Comparison of ENCODE assay signal across 1 cellular context in the genomic region with DNA sequence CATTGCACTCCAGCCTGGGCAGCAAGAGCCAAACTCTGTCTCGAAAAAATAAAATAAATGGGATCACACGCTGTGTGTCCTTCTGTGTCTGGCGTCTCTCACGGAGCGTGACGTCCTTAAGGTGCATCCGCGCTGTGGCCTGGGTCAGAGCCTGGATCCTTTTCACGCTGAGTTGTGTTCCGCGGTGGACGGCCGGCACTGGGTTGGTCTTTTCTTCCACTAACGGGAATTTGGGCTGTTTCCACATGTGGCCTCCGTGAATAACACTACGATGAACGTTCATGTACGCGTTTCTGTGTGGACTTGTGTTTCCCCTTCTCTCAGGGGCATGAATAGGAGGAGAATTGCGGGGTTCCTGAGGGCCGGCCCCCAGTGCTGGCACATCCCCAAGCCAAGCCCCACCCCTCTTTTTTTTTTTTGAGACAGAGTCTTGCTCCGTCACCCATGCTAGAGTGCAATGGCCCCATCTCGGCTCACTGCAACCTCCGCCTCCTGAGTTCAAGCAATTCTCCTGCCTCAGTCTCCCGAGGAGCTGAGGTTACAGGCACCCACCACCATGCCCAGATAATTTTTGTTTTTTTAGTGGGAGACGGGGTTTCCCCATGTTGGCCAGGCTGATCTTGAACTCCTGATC.
TF ChIP-seq lines count a peak whose summit lies in the region.

No MANE protein-coding gene starts in this region.

TF ChIP-seq in K562, 482 proteins besides CTCF, POLR2A, EP300 and RAD21 (continued from another document and continues in another):
- TF ChIP-seq, protein P1, sequence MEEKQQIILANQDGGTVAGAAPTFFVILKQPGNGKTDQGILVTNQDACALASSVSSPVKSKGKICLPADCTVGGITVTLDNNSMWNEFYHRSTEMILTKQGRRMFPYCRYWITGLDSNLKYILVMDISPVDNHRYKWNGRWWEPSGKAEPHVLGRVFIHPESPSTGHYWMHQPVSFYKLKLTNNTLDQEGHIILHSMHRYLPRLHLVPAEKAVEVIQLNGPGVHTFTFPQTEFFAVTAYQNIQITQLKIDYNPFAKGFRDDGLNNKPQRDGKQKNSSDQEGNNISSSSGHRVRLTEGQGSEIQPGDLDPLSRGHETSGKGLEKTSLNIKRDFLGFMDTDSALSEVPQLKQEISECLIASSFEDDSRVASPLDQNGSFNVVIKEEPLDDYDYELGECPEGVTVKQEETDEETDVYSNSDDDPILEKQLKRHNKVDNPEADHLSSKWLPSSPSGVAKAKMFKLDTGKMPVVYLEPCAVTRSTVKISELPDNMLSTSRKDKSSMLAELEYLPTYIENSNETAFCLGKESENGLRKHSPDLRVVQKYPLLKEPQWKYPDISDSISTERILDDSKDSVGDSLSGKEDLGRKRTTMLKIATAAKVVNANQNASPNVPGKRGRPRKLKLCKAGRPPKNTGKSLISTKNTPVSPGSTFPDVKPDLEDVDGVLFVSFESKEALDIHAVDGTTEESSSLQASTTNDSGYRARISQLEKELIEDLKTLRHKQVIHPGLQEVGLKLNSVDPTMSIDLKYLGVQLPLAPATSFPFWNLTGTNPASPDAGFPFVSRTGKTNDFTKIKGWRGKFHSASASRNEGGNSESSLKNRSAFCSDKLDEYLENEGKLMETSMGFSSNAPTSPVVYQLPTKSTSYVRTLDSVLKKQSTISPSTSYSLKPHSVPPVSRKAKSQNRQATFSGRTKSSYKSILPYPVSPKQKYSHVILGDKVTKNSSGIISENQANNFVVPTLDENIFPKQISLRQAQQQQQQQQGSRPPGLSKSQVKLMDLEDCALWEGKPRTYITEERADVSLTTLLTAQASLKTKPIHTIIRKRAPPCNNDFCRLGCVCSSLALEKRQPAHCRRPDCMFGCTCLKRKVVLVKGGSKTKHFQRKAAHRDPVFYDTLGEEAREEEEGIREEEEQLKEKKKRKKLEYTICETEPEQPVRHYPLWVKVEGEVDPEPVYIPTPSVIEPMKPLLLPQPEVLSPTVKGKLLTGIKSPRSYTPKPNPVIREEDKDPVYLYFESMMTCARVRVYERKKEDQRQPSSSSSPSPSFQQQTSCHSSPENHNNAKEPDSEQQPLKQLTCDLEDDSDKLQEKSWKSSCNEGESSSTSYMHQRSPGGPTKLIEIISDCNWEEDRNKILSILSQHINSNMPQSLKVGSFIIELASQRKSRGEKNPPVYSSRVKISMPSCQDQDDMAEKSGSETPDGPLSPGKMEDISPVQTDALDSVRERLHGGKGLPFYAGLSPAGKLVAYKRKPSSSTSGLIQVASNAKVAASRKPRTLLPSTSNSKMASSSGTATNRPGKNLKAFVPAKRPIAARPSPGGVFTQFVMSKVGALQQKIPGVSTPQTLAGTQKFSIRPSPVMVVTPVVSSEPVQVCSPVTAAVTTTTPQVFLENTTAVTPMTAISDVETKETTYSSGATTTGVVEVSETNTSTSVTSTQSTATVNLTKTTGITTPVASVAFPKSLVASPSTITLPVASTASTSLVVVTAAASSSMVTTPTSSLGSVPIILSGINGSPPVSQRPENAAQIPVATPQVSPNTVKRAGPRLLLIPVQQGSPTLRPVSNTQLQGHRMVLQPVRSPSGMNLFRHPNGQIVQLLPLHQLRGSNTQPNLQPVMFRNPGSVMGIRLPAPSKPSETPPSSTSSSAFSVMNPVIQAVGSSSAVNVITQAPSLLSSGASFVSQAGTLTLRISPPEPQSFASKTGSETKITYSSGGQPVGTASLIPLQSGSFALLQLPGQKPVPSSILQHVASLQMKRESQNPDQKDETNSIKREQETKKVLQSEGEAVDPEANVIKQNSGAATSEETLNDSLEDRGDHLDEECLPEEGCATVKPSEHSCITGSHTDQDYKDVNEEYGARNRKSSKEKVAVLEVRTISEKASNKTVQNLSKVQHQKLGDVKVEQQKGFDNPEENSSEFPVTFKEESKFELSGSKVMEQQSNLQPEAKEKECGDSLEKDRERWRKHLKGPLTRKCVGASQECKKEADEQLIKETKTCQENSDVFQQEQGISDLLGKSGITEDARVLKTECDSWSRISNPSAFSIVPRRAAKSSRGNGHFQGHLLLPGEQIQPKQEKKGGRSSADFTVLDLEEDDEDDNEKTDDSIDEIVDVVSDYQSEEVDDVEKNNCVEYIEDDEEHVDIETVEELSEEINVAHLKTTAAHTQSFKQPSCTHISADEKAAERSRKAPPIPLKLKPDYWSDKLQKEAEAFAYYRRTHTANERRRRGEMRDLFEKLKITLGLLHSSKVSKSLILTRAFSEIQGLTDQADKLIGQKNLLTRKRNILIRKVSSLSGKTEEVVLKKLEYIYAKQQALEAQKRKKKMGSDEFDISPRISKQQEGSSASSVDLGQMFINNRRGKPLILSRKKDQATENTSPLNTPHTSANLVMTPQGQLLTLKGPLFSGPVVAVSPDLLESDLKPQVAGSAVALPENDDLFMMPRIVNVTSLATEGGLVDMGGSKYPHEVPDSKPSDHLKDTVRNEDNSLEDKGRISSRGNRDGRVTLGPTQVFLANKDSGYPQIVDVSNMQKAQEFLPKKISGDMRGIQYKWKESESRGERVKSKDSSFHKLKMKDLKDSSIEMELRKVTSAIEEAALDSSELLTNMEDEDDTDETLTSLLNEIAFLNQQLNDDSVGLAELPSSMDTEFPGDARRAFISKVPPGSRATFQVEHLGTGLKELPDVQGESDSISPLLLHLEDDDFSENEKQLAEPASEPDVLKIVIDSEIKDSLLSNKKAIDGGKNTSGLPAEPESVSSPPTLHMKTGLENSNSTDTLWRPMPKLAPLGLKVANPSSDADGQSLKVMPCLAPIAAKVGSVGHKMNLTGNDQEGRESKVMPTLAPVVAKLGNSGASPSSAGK (IDR thresholded peaks at IDR 0.05) = no peak; the same call in 1 of the 2 replicates
- TF ChIP-seq, protein P2, sequence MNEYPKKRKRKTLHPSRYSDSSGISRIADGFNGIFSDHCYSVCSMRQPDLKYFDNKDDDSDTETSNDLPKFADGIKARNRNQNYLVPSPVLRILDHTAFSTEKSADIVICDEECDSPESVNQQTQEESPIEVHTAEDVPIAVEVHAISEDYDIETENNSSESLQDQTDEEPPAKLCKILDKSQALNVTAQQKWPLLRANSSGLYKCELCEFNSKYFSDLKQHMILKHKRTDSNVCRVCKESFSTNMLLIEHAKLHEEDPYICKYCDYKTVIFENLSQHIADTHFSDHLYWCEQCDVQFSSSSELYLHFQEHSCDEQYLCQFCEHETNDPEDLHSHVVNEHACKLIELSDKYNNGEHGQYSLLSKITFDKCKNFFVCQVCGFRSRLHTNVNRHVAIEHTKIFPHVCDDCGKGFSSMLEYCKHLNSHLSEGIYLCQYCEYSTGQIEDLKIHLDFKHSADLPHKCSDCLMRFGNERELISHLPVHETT (CRISPR knock-in tag; conservative IDR thresholded peaks at IDR 0.05 in 1 of 2, IDR thresholded peaks at IDR 0.05 in 1 of 2) = no peak
- TF ChIP-seq CCAR2 (IDR thresholded peaks at IDR 0.05; ENCODE audit: low read depth, low read length) (no peak), SOX6 (IDR thresholded peaks at IDR 0.05) (no peak), NRF1 (conservative IDR thresholded peaks at IDR 0.05 in 1 of 2, IDR thresholded peaks at IDR 0.05 in 1 of 2) (0 out of 4 replicates have a peak, but pooled peaks of 1 of the 2 experiments have one; percentile 20), ATF1 (CRISPR knock-in tag; IDR thresholded peaks at IDR 0.05) (no peak), ATF1 (tag; IDR thresholded peaks at IDR 0.05) (peak; percentile 47), CHD1 (IDR thresholded peaks at IDR 0.05; ENCODE audit: low read length) (no peak), MYNN (IDR thresholded peaks at IDR 0.05) (no peak), MYNN (CRISPR knock-in tag; IDR thresholded peaks at IDR 0.05) (no peak), LEF1 (IDR thresholded peaks at IDR 0.05) (peak; percentile 47), NFRKB (IDR thresholded peaks at IDR 0.05; ENCODE audit: low read depth) (peak; percentile 78; the same call in 1 of the 2 replicates), MAZ (CRISPR knock-in tag; conservative IDR thresholded peaks at IDR 0.05 in 1 of 2, IDR thresholded peaks at IDR 0.05 in 1 of 2) (0 out of 4 replicates have a peak, but pooled peaks of 1 of the 2 experiments have one; percentile 19), NR2C1 (IDR thresholded peaks at IDR 0.05) (no peak), NR2C1 (tag; IDR thresholded peaks at IDR 0.05) (0 out of 2 replicates have a peak, but pooled peaks have one; percentile 27), HNRNPLL (IDR thresholded peaks at IDR 0.05; ENCODE audit: low read depth, low read length, poor library complexity, severe bottlenecking) (peak; percentile 23), KHSRP (IDR thresholded peaks at IDR 0.05) (no peak), POLR2G (IDR thresholded peaks at IDR 0.05; ENCODE audit: low read depth, low read length) (peak; percentile 33; the same call in 1 of the 2 replicates), RBFOX2 (IDR thresholded peaks at IDR 0.05; ENCODE audit: low read depth, low read length) (peak; percentile 61), FOXA1 (IDR thresholded peaks at IDR 0.05; ENCODE audit: borderline replicate concordance) (no peak), CXXC5 (CRISPR knock-in tag; IDR thresholded peaks at IDR 0.05) (peak; percentile 40; the same call in 1 of the 2 replicates)
- TF ChIP-seq, protein P3, sequence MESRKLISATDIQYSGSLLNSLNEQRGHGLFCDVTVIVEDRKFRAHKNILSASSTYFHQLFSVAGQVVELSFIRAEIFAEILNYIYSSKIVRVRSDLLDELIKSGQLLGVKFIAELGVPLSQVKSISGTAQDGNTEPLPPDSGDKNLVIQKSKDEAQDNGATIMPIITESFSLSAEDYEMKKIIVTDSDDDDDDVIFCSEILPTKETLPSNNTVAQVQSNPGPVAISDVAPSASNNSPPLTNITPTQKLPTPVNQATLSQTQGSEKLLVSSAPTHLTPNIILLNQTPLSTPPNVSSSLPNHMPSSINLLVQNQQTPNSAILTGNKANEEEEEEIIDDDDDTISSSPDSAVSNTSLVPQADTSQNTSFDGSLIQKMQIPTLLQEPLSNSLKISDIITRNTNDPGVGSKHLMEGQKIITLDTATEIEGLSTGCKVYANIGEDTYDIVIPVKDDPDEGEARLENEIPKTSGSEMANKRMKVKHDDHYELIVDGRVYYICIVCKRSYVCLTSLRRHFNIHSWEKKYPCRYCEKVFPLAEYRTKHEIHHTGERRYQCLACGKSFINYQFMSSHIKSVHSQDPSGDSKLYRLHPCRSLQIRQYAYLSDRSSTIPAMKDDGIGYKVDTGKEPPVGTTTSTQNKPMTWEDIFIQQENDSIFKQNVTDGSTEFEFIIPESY (CRISPR knock-in tag; IDR thresholded peaks at IDR 0.05) = peak; percentile 75; the same call in 1 of the 2 replicates
- TF ChIP-seq, protein P4, sequence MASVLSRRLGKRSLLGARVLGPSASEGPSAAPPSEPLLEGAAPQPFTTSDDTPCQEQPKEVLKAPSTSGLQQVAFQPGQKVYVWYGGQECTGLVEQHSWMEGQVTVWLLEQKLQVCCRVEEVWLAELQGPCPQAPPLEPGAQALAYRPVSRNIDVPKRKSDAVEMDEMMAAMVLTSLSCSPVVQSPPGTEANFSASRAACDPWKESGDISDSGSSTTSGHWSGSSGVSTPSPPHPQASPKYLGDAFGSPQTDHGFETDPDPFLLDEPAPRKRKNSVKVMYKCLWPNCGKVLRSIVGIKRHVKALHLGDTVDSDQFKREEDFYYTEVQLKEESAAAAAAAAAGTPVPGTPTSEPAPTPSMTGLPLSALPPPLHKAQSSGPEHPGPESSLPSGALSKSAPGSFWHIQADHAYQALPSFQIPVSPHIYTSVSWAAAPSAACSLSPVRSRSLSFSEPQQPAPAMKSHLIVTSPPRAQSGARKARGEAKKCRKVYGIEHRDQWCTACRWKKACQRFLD (CRISPR knock-in tag; IDR thresholded peaks at IDR 0.05) = no peak
- TF ChIP-seq, protein P5, sequence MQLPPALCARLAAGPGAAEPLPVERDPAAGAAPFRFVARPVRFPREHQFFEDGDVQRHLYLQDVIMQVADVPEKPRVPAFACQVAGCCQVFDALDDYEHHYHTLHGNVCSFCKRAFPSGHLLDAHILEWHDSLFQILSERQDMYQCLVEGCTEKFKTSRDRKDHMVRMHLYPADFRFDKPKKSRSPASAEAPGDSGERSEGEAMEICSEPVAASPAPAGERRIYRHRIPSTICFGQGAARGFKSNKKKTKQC (CRISPR knock-in tag; IDR thresholded peaks at IDR 0.05) = no peak
- TF ChIP-seq, protein P6, sequence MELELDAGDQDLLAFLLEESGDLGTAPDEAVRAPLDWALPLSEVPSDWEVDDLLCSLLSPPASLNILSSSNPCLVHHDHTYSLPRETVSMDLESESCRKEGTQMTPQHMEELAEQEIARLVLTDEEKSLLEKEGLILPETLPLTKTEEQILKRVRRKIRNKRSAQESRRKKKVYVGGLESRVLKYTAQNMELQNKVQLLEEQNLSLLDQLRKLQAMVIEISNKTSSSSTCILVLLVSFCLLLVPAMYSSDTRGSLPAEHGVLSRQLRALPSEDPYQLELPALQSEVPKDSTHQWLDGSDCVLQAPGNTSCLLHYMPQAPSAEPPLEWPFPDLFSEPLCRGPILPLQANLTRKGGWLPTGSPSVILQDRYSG (tag; conservative IDR thresholded peaks at IDR 0.05; ENCODE audit: low read depth) = peak; percentile 62
- TF ChIP-seq, protein P7, sequence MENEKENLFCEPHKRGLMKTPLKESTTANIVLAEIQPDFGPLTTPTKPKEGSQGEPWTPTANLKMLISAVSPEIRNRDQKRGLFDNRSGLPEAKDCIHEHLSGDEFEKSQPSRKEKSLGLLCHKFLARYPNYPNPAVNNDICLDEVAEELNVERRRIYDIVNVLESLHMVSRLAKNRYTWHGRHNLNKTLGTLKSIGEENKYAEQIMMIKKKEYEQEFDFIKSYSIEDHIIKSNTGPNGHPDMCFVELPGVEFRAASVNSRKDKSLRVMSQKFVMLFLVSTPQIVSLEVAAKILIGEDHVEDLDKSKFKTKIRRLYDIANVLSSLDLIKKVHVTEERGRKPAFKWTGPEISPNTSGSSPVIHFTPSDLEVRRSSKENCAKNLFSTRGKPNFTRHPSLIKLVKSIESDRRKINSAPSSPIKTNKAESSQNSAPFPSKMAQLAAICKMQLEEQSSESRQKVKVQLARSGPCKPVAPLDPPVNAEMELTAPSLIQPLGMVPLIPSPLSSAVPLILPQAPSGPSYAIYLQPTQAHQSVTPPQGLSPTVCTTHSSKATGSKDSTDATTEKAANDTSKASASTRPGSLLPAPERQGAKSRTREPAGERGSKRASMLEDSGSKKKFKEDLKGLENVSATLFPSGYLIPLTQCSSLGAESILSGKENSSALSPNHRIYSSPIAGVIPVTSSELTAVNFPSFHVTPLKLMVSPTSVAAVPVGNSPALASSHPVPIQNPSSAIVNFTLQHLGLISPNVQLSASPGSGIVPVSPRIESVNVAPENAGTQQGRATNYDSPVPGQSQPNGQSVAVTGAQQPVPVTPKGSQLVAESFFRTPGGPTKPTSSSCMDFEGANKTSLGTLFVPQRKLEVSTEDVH (IDR thresholded peaks at IDR 0.05; ENCODE audit: low read depth, partially characterized antibody) = no peak
- TF ChIP-seq, protein P8, sequence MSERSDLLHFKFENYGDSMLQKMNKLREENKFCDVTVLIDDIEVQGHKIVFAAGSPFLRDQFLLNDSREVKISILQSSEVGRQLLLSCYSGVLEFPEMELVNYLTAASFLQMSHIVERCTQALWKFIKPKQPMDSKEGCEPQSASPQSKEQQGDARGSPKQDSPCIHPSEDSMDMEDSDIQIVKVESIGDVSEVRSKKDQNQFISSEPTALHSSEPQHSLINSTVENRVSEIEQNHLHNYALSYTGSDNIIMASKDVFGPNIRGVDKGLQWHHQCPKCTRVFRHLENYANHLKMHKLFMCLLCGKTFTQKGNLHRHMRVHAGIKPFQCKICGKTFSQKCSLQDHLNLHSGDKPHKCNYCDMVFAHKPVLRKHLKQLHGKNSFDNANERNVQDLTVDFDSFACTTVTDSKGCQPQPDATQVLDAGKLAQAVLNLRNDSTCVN (CRISPR knock-in tag; IDR thresholded peaks at IDR 0.05) = no peak; the same call in 1 of the 2 replicates
